31 cellular contexts compared by ENCODE assay signal in genomic region chr11:34483475-34483874, GRCh38. TPM values are rescaled to one million over a fixed set of nuclear protein-coding genes. Genes with fewer than 3 reads are reported as not detected.
"Had no signal": no experiment of that assay in that cellular context is flagged by ENCODE, and none has a peak within 500 bp of the region (broad histone marks: within the 10 kb centered on the region; RNA-seq: fewer than 3 reads in every experiment).

No MANE protein-coding gene starts in this region.

- H3K4me1 ChIP-seq: adrenal gland, body of pancreas, esophagus muscularis mucosa, foreskin keratinocyte, heart left ventricle had no signal

- H3K36me3 ChIP-seq: adrenal gland, esophagus muscularis mucosa, gastrocnemius medialis, heart left ventricle had no signal

- H3K27me3 ChIP-seq: adrenal gland, body of pancreas, gastrocnemius medialis had no signal

- ATAC-seq: activated CD8-positive, alpha-beta T cell treated with anti-CD3 and anti-CD28 coated beads for 36 hours; activated naive CD4-positive, alpha-beta T cell treated with anti-CD3 and anti-CD28 coated beads, Interleukin-2, amount 50 U/mL, for 72 hours; activated T-cell treated with anti-CD3 and anti-CD28 coated beads, Interleukin-2, amount 50 U/mL, for 4 hours; body of pancreas; effector memory CD8-positive, alpha-beta T cell; foreskin keratinocyte; gastrocnemius medialis; heart left ventricle; WTC11 had no signal

- DNase-seq: activated CD4-positive, alpha-beta T cell treated with anti-CD3 and anti-CD28 coated beads for 1 hour; activated CD4-positive, alpha-beta T cell treated with anti-CD3 and anti-CD28 coated beads for 4 hours; activated CD4-positive, alpha-beta T cell treated with anti-CD3 and anti-CD28 coated beads, Interleukin-2, amount 10 ng/mL, durations not matched to agents 7 days and 5 days; activated CD4-positive, alpha-beta T cell treated with anti-CD3 and anti-CD28 coated beads, Interleukin-2, amount 50 U/mL, for 4 hours; activated CD8-positive, alpha-beta memory T cell treated with anti-CD3 and anti-CD28 coated beads for 24 hours; activated CD8-positive, alpha-beta T cell treated with anti-CD3 and anti-CD28 coated beads for 36 hours; activated effector memory CD4-positive, alpha-beta T cell treated with anti-CD3 and anti-CD28 coated beads, Interleukin-2, amount 50 U/mL, for 16 hours; activated naive CD4-positive, alpha-beta T cell treated with anti-CD3 and anti-CD28 coated beads, Interleukin-2, amount 10 ng/mL, durations not matched to agents 7 days and 5 days; activated T-cell treated with anti-CD3 and anti-CD28 coated beads, Interleukin-2, amount 50 U/mL, for 4 hours; adrenal gland; amygdala; aorta; body of pancreas; caudate nucleus; cortex of kidney; dermis blood vessel endothelial cell; effector CD4-positive, alpha-beta T cell; effector memory CD8-positive, alpha-beta T cell; erythroblast; foreskin keratinocyte; gastrocnemius medialis; glutamatergic neuron; heart left ventricle; T-helper 2 cell had no signal

- H3K36me3 Mint-ChIP-seq: activated naive CD4-positive, alpha-beta T cell treated with anti-CD3 and anti-CD28 coated beads, Interleukin-2, amount 10 ng/mL, durations not matched to agents 7 days and 5 days; activated naive CD4-positive, alpha-beta T cell treated with anti-CD3 and anti-CD28 coated beads, Interleukin-2, amount 50 U/mL, for 72 hours; WTC11 had no signal

- FAIRE-seq: colon had no signal

- H3K4me3 ChIP-seq: adrenal gland, body of pancreas, esophagus muscularis mucosa, gastrocnemius medialis, heart left ventricle had no signal

- H3K27ac Mint-ChIP-seq: activated CD4-positive, alpha-beta T cell treated with anti-CD3 and anti-CD28 coated beads, Interleukin-2, amount 10 ng/mL, durations not matched to agents 7 days and 5 days; activated CD8-positive, alpha-beta T cell treated with anti-CD3 and anti-CD28 coated beads for 36 hours; activated naive CD4-positive, alpha-beta T cell treated with anti-CD3 and anti-CD28 coated beads, Interleukin-2, amount 10 ng/mL, durations not matched to agents 7 days and 5 days; activated naive CD4-positive, alpha-beta T cell treated with anti-CD3 and anti-CD28 coated beads, Interleukin-2, amount 50 U/mL, for 72 hours; activated T-helper 2 cell treated with anti-CD3 and anti-CD28 coated beads, Interferon-gamma antibody, Interleukin-2, Interleukin-4, amounts not matched to agents 10 μg/mL and 5 μg/mL and 100 μg/mL, durations not matched to agents 14 hours and 24 hours and 36 hours; effector memory CD8-positive, alpha-beta T cell; WTC11 had no signal

- H3K4me3 Mint-ChIP-seq: activated CD4-positive, alpha-beta T cell treated with anti-CD3 and anti-CD28 coated beads, Interleukin-2, amount 10 ng/mL, durations not matched to agents 7 days and 5 days; activated CD8-positive, alpha-beta T cell treated with anti-CD3 and anti-CD28 coated beads for 36 hours; activated naive CD4-positive, alpha-beta T cell treated with anti-CD3 and anti-CD28 coated beads, Interleukin-2, amount 10 ng/mL, durations not matched to agents 7 days and 5 days; activated T-cell treated with anti-CD3 and anti-CD28 coated beads, Interleukin-2, amount 50 U/mL, for 4 hours; effector memory CD8-positive, alpha-beta T cell; WTC11 had no signal

- H3K9me3 Mint-ChIP-seq: activated CD4-positive, alpha-beta T cell treated with anti-CD3 and anti-CD28 coated beads, Interleukin-2, amount 10 ng/mL, durations not matched to agents 7 days and 5 days; activated CD8-positive, alpha-beta T cell treated with anti-CD3 and anti-CD28 coated beads for 36 hours; activated naive CD4-positive, alpha-beta T cell treated with anti-CD3 and anti-CD28 coated beads, Interleukin-2, amount 10 ng/mL, durations not matched to agents 7 days and 5 days; activated naive CD4-positive, alpha-beta T cell treated with anti-CD3 and anti-CD28 coated beads, Interleukin-2, amount 50 U/mL, for 72 hours; activated T-cell treated with anti-CD3 and anti-CD28 coated beads, Interleukin-2, amount 50 U/mL, for 4 hours; activated T-helper 2 cell treated with anti-CD3 and anti-CD28 coated beads, Interferon-gamma antibody, Interleukin-2, Interleukin-4, amounts not matched to agents 10 μg/mL and 5 μg/mL and 100 μg/mL, durations not matched to agents 14 hours and 24 hours and 36 hours; effector memory CD8-positive, alpha-beta T cell; WTC11 had no signal

- H3K4me1 Mint-ChIP-seq: activated CD4-positive, alpha-beta T cell treated with anti-CD3 and anti-CD28 coated beads, Interleukin-2, amount 10 ng/mL, durations not matched to agents 7 days and 5 days; activated naive CD4-positive, alpha-beta T cell treated with anti-CD3 and anti-CD28 coated beads, Interleukin-2, amount 10 ng/mL, durations not matched to agents 7 days and 5 days; WTC11 had no signal

- H3K27ac ChIP-seq: adrenal gland, body of pancreas, esophagus muscularis mucosa, foreskin keratinocyte, gastrocnemius medialis, heart left ventricle had no signal

- H3K9me3 ChIP-seq: adrenal gland, body of pancreas, esophagus muscularis mucosa, gastrocnemius medialis, heart left ventricle had no signal

RNA-seq across cellular contexts. Expression of gene ELF5, which starts 30.1 kb away (rescaled TPM):
- total RNA-seq: activated CD4-positive, alpha-beta T cell treated with anti-CD3 and anti-CD28 coated beads, Interleukin-2, amount 10 ng/mL, durations not matched to agents 7 days and 5 days; activated CD8-positive, alpha-beta T cell treated with anti-CD3 and anti-CD28 coated beads for 36 hours; activated naive CD4-positive, alpha-beta T cell treated with anti-CD3 and anti-CD28 coated beads, Interleukin-2, amount 50 U/mL, for 72 hours; activated T-cell treated with anti-CD3 and anti-CD28 coated beads, Interleukin-2, amount 50 U/mL, for 4 hours; activated T-helper 2 cell treated with anti-CD3 and anti-CD28 coated beads, Interferon-gamma antibody, Interleukin-2, Interleukin-4, amounts not matched to agents 10 μg/mL and 5 μg/mL and 100 μg/mL, durations not matched to agents 14 hours and 24 hours and 36 hours; adrenal gland; aorta; body of pancreas; chondrocyte; dermis blood vessel endothelial cell; esophagus muscularis mucosa; foreskin keratinocyte; gastrocnemius medialis; heart left ventricle; T-helper 1 cell treated with Interleukin-12 subunit alpha and Interleukin-12 subunit beta and Interleukin-4 antibody, amounts not matched to agents 30 ng/mL and 1 ng/mL, for 36 hours; WTC11 had no signal
- polyA plus RNA-seq: aorta, foreskin keratinocyte, heart left ventricle had no signal
